9 cellular contexts compared by ENCODE assay signal in genomic region chr11:68677432-68677831, GRCh38. TPM values are rescaled to one million over a fixed set of nuclear protein-coding genes. Genes with fewer than 3 reads are reported as not detected.
DNase-seq lines count a peak whose midpoint lies in the region; ATAC-seq and TF ChIP-seq lines count a peak whose summit lies in the region.
"Had no signal": no experiment of that assay in that cellular context is flagged by ENCODE, and none has a peak within 500 bp of the region (broad histone marks: within the 10 kb centered on the region; RNA-seq: fewer than 3 reads in every experiment).

No MANE protein-coding gene starts in this region.

- no peak overlapping the region for H3K4me3 Mint-ChIP-seq in WTC11
- no peak overlapping the region for H3K4me3 Mint-ChIP-seq in activated CD4-positive, alpha-beta T cell treated with anti-CD3 and anti-CD28 coated beads for 36 hours

- peak; percentile 76 for ATAC-seq in WTC11
- no peak for ATAC-seq in activated CD4-positive, alpha-beta T cell treated with anti-CD3 and anti-CD28 coated beads for 36 hours

- H3K36me3 Mint-ChIP-seq in WTC11, result no peaks in the 10 kb centered on the region
- no peaks in the 10 kb centered on the region for H3K36me3 Mint-ChIP-seq in activated CD4-positive, alpha-beta T cell treated with anti-CD3 and anti-CD28 coated beads for 36 hours (ENCODE audit: low read depth)

- peaks cover 4% of the 10 kb centered on the region; the same call in 1 of the 2 replicates for H3K9me3 Mint-ChIP-seq in WTC11
- no peaks in the 10 kb centered on the region for H3K9me3 Mint-ChIP-seq in activated CD4-positive, alpha-beta T cell treated with anti-CD3 and anti-CD28 coated beads for 36 hours (ENCODE audit: low read depth)

- peaks cover 4% of the 10 kb centered on the region for H3K27me3 Mint-ChIP-seq in WTC11 (ENCODE audit: low read depth)
- peaks cover 8% of the 10 kb centered on the region for H3K27me3 Mint-ChIP-seq in activated CD4-positive, alpha-beta T cell treated with anti-CD3 and anti-CD28 coated beads for 36 hours

- DNase-seq in AG08395 (ENCODE audit: low spot score), result peak; percentile 83
- peak; percentile 46 for DNase-seq in HS-27A (ENCODE audit: low read depth)
- no peak for DNase-seq in WTC11 (ENCODE audit: low spot score)
- DNase-seq in hepatic stellate cell (ENCODE audit: low spot score), result peak; percentile 77
- no peak for DNase-seq in NCI-H1436 (lab: John Stamatoyannopoulos, UW)
- DNase-seq in activated CD4-positive, alpha-beta T cell treated with anti-CD3 and anti-CD28 coated beads for 36 hours, result no peak
- DNase-seq in Kasumi-1 (lab: John Stamatoyannopoulos, UW), result no peak
- no peak for DNase-seq in erythroblast (lab: John Stamatoyannopoulos, UW)
- DNase-seq: DND-41 had no signal

- intact Hi-C loops in activated CD4-positive, alpha-beta T cell treated with anti-CD3 and anti-CD28 coated beads for 36 hours (cut with DNase I, micrococcal nuclease), result no loop called here

- peaks cover 18% of the 10 kb centered on the region for H3K4me1 Mint-ChIP-seq in WTC11
- no peaks in the 10 kb centered on the region for H3K4me1 Mint-ChIP-seq in activated CD4-positive, alpha-beta T cell treated with anti-CD3 and anti-CD28 coated beads for 36 hours

- POLR2A ChIA-PET in WTC11 (lab: Charles Lee), result interaction anchor here (0.6 kb wide), 1 partner anchor 100 kb away, joined by 3 read pairs; no protein-coding TSS in a partner anchor
- POLR2A ChIA-PET in activated CD4-positive, alpha-beta T cell treated with anti-CD3 and anti-CD28 coated beads for 36 hours (lab: Charles Lee), result no interaction called here

- TF ChIP-seq POLR2A in erythroblast (IDR thresholded peaks at IDR 0.05; ENCODE audit: low read length), result no peak

- H3K27ac Mint-ChIP-seq in WTC11, result no peak overlapping the region
- H3K27ac Mint-ChIP-seq in activated CD4-positive, alpha-beta T cell treated with anti-CD3 and anti-CD28 coated beads for 36 hours, result no peak overlapping the region

- CTCF ChIA-PET in WTC11 (lab: Charles Lee), result interaction anchor here (0.6 to 2.0 kb wide), 11 partner anchors 9 to 222 kb away, joined by 3 to 7 read pairs (median 3); no protein-coding TSS in a partner anchor
- CTCF ChIA-PET in activated CD4-positive, alpha-beta T cell treated with anti-CD3 and anti-CD28 coated beads for 36 hours (lab: Charles Lee), result no interaction called here

- TF ChIP-seq CTCF in WTC11 (IDR thresholded peaks at IDR 0.05), result no peak

TF ChIP-seq in WTC11, 78 proteins besides CTCF, POLR2A, EP300 and RAD21:
- TF ChIP-seq E2F4 (CRISPR knock-in tag; IDR thresholded peaks at IDR 0.05; ENCODE audit: borderline replicate concordance, low read depth), result no peak
- no peak for TF ChIP-seq FOXP1 (CRISPR knock-in tag; IDR thresholded peaks at IDR 0.05; ENCODE audit: borderline replicate concordance)
- TF ChIP-seq SOX15 (CRISPR knock-in tag; IDR thresholded peaks at IDR 0.05), result no peak
- TF ChIP-seq STAT6 (CRISPR knock-in tag; conservative IDR thresholded peaks at IDR 0.05; ENCODE audit: low read depth), result no peak
- TF ChIP-seq ELF4 (CRISPR knock-in tag; IDR thresholded peaks at IDR 0.05; ENCODE audit: low read depth), result no peak
- TF ChIP-seq ZNF281 (CRISPR knock-in tag; IDR thresholded peaks at IDR 0.05), result no peak

RNA-seq across cellular contexts. Expression of gene GAL, which starts 6.9 kb away (rescaled TPM):
- 102 to 110 TPM (median 108 TPM) in 3 replicates for total RNA-seq in WTC11 (2021)
- total RNA-seq in activated CD4-positive, alpha-beta T cell treated with anti-CD3 and anti-CD28 coated beads for 36 hours, result 1 to 10 TPM; 2.2 to 2.5 TPM

Comparison
In these comparisons a context has a peak if more than half of its experiments do, and no peak if none do; other contexts are left out.
1. DNase-seq: peak in AG08395 (single experiment), HS-27A (single experiment) and hepatic stellate cell (single experiment); none in WTC11 (single experiment), NCI-H1436 (single experiment), activated CD4-positive, alpha-beta T cell treated with anti-CD3 and anti-CD28 coated beads for 36 hours (single experiment), Kasumi-1 (0 of 2) and erythroblast (0 of 2).
2. RNA of gene GAL, which starts 6.9 kb away (total RNA-seq): 102 to 110 TPM in WTC11; 2.2 to 2.5 TPM in activated CD4-positive, alpha-beta T cell treated with anti-CD3 and anti-CD28 coated beads for 36 hours; every median in the first group is over 10 times any median in the second.